8 cellular contexts compared by ENCODE assay signal in genomic region chr6:17585766-17586502, GRCh38. TPM values are rescaled to one million over a fixed set of nuclear protein-coding genes. Genes with fewer than 3 reads are reported as not detected.
DNase-seq lines count a peak whose midpoint lies in the region; ATAC-seq and TF ChIP-seq lines count a peak whose summit lies in the region.

No MANE protein-coding gene starts in this region.

- H3K4me3 Mint-ChIP-seq in WTC11 (no peak overlapping the region), mesothelial cell of epicardium (no peak overlapping the region)
- H3K4me3 Mint-ChIP-seq in activated naive CD4-positive, alpha-beta T cell treated with anti-CD3 and anti-CD28 coated beads for 36 hours: no peak overlapping the region

- ATAC-seq in WTC11 (peak; percentile 93), GM21390 (IDR thresholded peaks at IDR 0.05; ENCODE audit: unreplicated experiment) (no peak)

- no peaks in the 10 kb centered on the region for H3K4me1 Mint-ChIP-seq in WTC11
- peaks cover 6% of the 10 kb centered on the region for H3K4me1 Mint-ChIP-seq in mesothelial cell of epicardium
- peaks cover 14% of the 10 kb centered on the region for H3K4me1 Mint-ChIP-seq in activated naive CD4-positive, alpha-beta T cell treated with anti-CD3 and anti-CD28 coated beads for 36 hours (ENCODE audit: low read depth)

- intact Hi-C loops in activated naive CD4-positive, alpha-beta T cell treated with anti-CD3 and anti-CD28 coated beads for 36 hours (cut with micrococcal nuclease): no loop called here

- DNase-seq in ELF-1 (ENCODE audit: low read depth, low spot score): peak; percentile 31
- peak; percentile 59 for DNase-seq in KBM-7
- peak; percentile 36 for DNase-seq in WTC11 (ENCODE audit: low spot score)
- no peak for DNase-seq in mesothelial cell of epicardium (ENCODE audit: low spot score in 2 of 2, unreplicated experiment in 2 of 2)
- no peak for DNase-seq in epidermal melanocyte (ENCODE audit: insufficient read length, low spot score)
- DNase-seq in GM19240 (ENCODE audit: insufficient read length, low spot score): no peak
- no peak for DNase-seq in activated naive CD4-positive, alpha-beta T cell treated with anti-CD3 and anti-CD28 coated beads for 36 hours

- CTCF ChIA-PET in WTC11 (lab: Charles Lee): interaction anchor here (0.5 to 1.6 kb wide), 11 partner anchors 13 to 424 kb away, joined by 3 to 8 read pairs (median 4); partner anchors contain the start of gene FAM8A1
- CTCF ChIA-PET in activated naive CD4-positive, alpha-beta T cell treated with anti-CD3 and anti-CD28 coated beads for 36 hours (lab: Charles Lee): interaction anchor here (0.7 to 2.7 kb wide), 6 partner anchors 10 to 274 kb away, joined by 3 to 14 read pairs (median 4); partner anchors contain the start of gene FAM8A1

- in situ Hi-C loops in KBM-7 (cut with MboI; ENCODE audit: low pct_unique_long_range_greater_than_20kb, low sequenced_read_pairs): loop anchor here (25.0 kb wide), 2 partner anchors 226 to 424 kb away; no protein-coding TSS in a partner anchor

- no peak overlapping the region for H3K27ac Mint-ChIP-seq in WTC11
- H3K27ac Mint-ChIP-seq in mesothelial cell of epicardium: no peak overlapping the region
- no peak overlapping the region for H3K27ac Mint-ChIP-seq in activated naive CD4-positive, alpha-beta T cell treated with anti-CD3 and anti-CD28 coated beads for 36 hours

- POLR2A ChIA-PET in WTC11 (lab: Charles Lee): no interaction called here

- no peaks in the 10 kb centered on the region for H3K36me3 Mint-ChIP-seq in WTC11
- no peaks in the 10 kb centered on the region for H3K36me3 Mint-ChIP-seq in mesothelial cell of epicardium
- H3K36me3 Mint-ChIP-seq in activated naive CD4-positive, alpha-beta T cell treated with anti-CD3 and anti-CD28 coated beads for 36 hours (ENCODE audit: low read depth): no peaks in the 10 kb centered on the region

- TF ChIP-seq CTCF in WTC11 (IDR thresholded peaks at IDR 0.05) (no peak; the same call in 1 of the 2 replicates), mesothelial cell of epicardium (IDR thresholded peaks at IDR 0.05; ENCODE audit: unreplicated experiment) (peak; percentile 38)

- peaks cover 8% of the 10 kb centered on the region; the same call in 1 of the 2 replicates for H3K27me3 Mint-ChIP-seq in WTC11 (ENCODE audit: low read depth)
- H3K27me3 Mint-ChIP-seq in mesothelial cell of epicardium (ENCODE audit: low read depth): no peaks in the 10 kb centered on the region
- H3K27me3 Mint-ChIP-seq in activated naive CD4-positive, alpha-beta T cell treated with anti-CD3 and anti-CD28 coated beads for 36 hours (ENCODE audit: low read depth): peaks cover 4% of the 10 kb centered on the region

- peaks cover 7% of the 10 kb centered on the region for H3K9me3 Mint-ChIP-seq in WTC11
- no peaks in the 10 kb centered on the region for H3K9me3 Mint-ChIP-seq in mesothelial cell of epicardium
- H3K9me3 Mint-ChIP-seq in activated naive CD4-positive, alpha-beta T cell treated with anti-CD3 and anti-CD28 coated beads for 36 hours: no peaks in the 10 kb centered on the region

TF ChIP-seq in WTC11, 78 proteins besides CTCF, POLR2A, EP300 and RAD21:
- TF ChIP-seq GRHL2 (CRISPR knock-in tag; IDR thresholded peaks at IDR 0.05; ENCODE audit: insufficient replicate concordance, severe bottlenecking) (no peak), ATF1 (CRISPR knock-in tag; IDR thresholded peaks at IDR 0.05) (no peak), TEAD4 (CRISPR knock-in tag; IDR thresholded peaks at IDR 0.05) (no peak), USF2 (CRISPR knock-in tag; IDR thresholded peaks at IDR 0.05) (no peak), ZNF121 (CRISPR knock-in tag; IDR thresholded peaks at IDR 0.05) (no peak)

RNA-seq across cellular contexts. Expression of gene FAM8A1, which starts 14.2 kb away (rescaled TPM):
- 8.5 to 10.3 TPM (median 9.4 TPM) in 3 replicates for total RNA-seq in WTC11 (2021)
- total RNA-seq in mesothelial cell of epicardium: 20.7 to 22.4 TPM (median 21.2 TPM) in 3 replicates
- 1 to 10 TPM; 2.9 to 3.0 TPM for total RNA-seq in activated naive CD4-positive, alpha-beta T cell treated with anti-CD3 and anti-CD28 coated beads for 36 hours

Comparison
In these comparisons a context has a peak if more than half of its experiments do, and no peak if none do; other contexts are left out.
1. DNase-seq: peak in ELF-1 (single experiment), KBM-7 (single experiment) and WTC11 (single experiment); none in mesothelial cell of epicardium (0 of 2), epidermal melanocyte (single experiment), GM19240 (single experiment) and activated naive CD4-positive, alpha-beta T cell treated with anti-CD3 and anti-CD28 coated beads for 36 hours (single experiment).